8 cellular contexts compared by ENCODE assay signal in the genomic region with DNA sequence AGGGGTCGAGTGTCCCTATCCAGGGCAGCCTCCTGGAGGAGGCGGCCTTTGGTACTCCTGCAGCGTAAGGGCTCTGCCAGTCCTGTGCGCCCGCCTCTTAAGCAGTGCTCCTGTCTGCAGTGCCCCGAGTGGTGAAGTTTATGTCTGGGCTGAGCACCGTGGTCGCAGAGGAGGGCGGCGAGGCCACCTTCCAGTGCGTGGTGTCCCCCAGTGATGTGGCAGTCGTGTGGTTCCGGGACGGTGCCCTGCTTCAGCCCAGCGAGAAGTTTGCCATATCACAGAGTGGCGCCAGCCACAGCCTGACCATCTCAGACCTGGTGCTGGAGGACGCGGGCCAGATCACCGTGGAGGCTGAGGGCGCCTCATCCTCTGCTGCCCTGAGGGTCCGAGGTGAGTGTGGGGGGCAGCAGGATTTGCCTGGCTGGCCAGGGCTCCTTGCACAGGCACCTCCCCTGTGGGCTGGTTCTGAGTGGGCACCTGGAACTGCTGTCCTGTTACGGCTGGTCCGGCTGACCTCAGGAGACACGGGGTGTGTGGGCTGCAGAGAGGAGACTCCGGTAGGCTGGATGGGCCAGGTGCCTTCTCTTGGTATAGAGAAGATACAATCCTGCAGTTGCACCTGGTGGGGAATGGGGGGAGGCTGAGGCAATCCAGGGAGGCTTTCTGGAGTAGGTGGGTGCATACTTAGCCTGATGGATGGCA.
DNase-seq lines count a peak whose midpoint lies in the region; ATAC-seq and TF ChIP-seq lines count a peak whose summit lies in the region.

No MANE protein-coding gene starts in this region.

- no peak for TF ChIP-seq CTCF in omental fat pad (IDR thresholded peaks at IDR 0.05)

- H3K36me3 ChIP-seq in CD4-positive, CD25-positive, alpha-beta regulatory T cell (ENCODE audit: control insufficient read depth, insufficient read depth, low read length): no peaks in the 10 kb centered on the region
- H3K36me3 ChIP-seq in duodenal mucosa (ENCODE audit: control insufficient read depth in 1 of 2, insufficient read depth in 2 of 2, low read length in 2 of 2): peaks cover 0 to 3% of the 10 kb centered on the region in 2 donors

- no peaks in the 10 kb centered on the region for H3K9me3 Mint-ChIP-seq in CD4-positive, CD25-positive, alpha-beta regulatory T cell
- H3K9me3 Mint-ChIP-seq in IgD-negative memory B cell: no peaks in the 10 kb centered on the region

- H3K4me3 ChIP-seq in CD4-positive, CD25-positive, alpha-beta regulatory T cell (ENCODE audit: low read depth, low read length): peak overlapping the region; percentile 50
- peak overlapping the region; percentile 67 to 76 for H3K4me3 ChIP-seq in duodenal mucosa (ENCODE audit: low read depth in 1 of 2, low read length in 2 of 2)

- H3K4me3 Mint-ChIP-seq in CD4-positive, CD25-positive, alpha-beta regulatory T cell: peak overlapping the region; percentile 82 to 90 (median 86)
- H3K4me3 Mint-ChIP-seq in IgD-negative memory B cell: peak overlapping the region in 3 of 4 donors; percentile 76 to 92 (median 79)

- no peaks in the 10 kb centered on the region for H3K36me3 Mint-ChIP-seq in CD4-positive, CD25-positive, alpha-beta regulatory T cell
- H3K36me3 Mint-ChIP-seq in IgD-negative memory B cell: no peaks in the 10 kb centered on the region

- H3K4me1 ChIP-seq in CD4-positive, CD25-positive, alpha-beta regulatory T cell (ENCODE audit: control insufficient read depth, insufficient read depth, low read length, poor library complexity, severe bottlenecking): peaks cover 7% of the 10 kb centered on the region
- peaks cover 0 to 7% of the 10 kb centered on the region in 2 donors for H3K4me1 ChIP-seq in duodenal mucosa (ENCODE audit: control insufficient read depth in 1 of 2, insufficient read depth in 2 of 2, low read length in 2 of 2)

- H3K27me3 ChIP-seq in CD4-positive, CD25-positive, alpha-beta regulatory T cell (ENCODE audit: control insufficient read depth, insufficient read depth, low read length): no peaks in the 10 kb centered on the region
- H3K27me3 ChIP-seq in duodenal mucosa (ENCODE audit: control insufficient read depth in 1 of 2, insufficient read depth in 2 of 2, low read length in 2 of 2): no peaks in the 10 kb centered on the region

- no peaks in the 10 kb centered on the region for H3K9me3 ChIP-seq in CD4-positive, CD25-positive, alpha-beta regulatory T cell (ENCODE audit: control insufficient read depth in 2 of 2, low read length in 2 of 2)
- H3K9me3 ChIP-seq in duodenal mucosa (ENCODE audit: control insufficient read depth in 1 of 2, low read length in 2 of 2): no peaks in the 10 kb centered on the region

- no peak for ATAC-seq in CD4-positive, CD25-positive, alpha-beta regulatory T cell (ENCODE audit: low read depth in 2 of 2)
- ATAC-seq in omental fat pad (ENCODE audit: low FRiP score) (no peak), HG03460 (IDR thresholded peaks at IDR 0.05; ENCODE audit: unreplicated experiment) (no peak)

- DNase-seq in CD4-positive, CD25-positive, alpha-beta regulatory T cell: peak in 1 of 3 donors; percentile 15
- DNase-seq in omental fat pad (ENCODE audit: low spot score) (peak; percentile 19), NCI-H345 (lab: John Stamatoyannopoulos, UW) (no peak), GM19240 (ENCODE audit: insufficient read length, low spot score) (no peak)
- DNase-seq in stimulated activated CD4-positive, alpha-beta T cell treated with anti-CD3 and anti-CD28 coated beads, Interleukin-1b, Interleukin-23, amount 100 ng/mL, for 48 hours: no peak

- peak overlapping the region in 2 of 3 donors; percentile 67 to 82 for H3K27ac Mint-ChIP-seq in CD4-positive, CD25-positive, alpha-beta regulatory T cell
- peak overlapping the region in 2 of 3 donors; percentile 60 to 76 for H3K27ac Mint-ChIP-seq in IgD-negative memory B cell

- H3K9ac ChIP-seq in duodenal mucosa (ENCODE audit: low read depth in 1 of 2, low read length in 2 of 2): no peak overlapping the region

- no peaks in the 10 kb centered on the region for H3K27me3 Mint-ChIP-seq in CD4-positive, CD25-positive, alpha-beta regulatory T cell
- no peaks in the 10 kb centered on the region for H3K27me3 Mint-ChIP-seq in IgD-negative memory B cell

- H3K27ac ChIP-seq in CD4-positive, CD25-positive, alpha-beta regulatory T cell (ENCODE audit: insufficient read depth, low read length, poor library complexity, severe bottlenecking): no peak overlapping the region
- no peak overlapping the region for H3K27ac ChIP-seq in duodenal mucosa (ENCODE audit: low read depth, low read length)

- H3K4me1 Mint-ChIP-seq in CD4-positive, CD25-positive, alpha-beta regulatory T cell: peaks cover 0 to 25% (median 6%) of the 10 kb centered on the region in 4 donors
- peaks cover 0 to 6% (median 0%) of the 10 kb centered on the region in 3 donors for H3K4me1 Mint-ChIP-seq in IgD-negative memory B cell
